ENCODE assay signal across 13 cellular contexts in the genomic region with DNA sequence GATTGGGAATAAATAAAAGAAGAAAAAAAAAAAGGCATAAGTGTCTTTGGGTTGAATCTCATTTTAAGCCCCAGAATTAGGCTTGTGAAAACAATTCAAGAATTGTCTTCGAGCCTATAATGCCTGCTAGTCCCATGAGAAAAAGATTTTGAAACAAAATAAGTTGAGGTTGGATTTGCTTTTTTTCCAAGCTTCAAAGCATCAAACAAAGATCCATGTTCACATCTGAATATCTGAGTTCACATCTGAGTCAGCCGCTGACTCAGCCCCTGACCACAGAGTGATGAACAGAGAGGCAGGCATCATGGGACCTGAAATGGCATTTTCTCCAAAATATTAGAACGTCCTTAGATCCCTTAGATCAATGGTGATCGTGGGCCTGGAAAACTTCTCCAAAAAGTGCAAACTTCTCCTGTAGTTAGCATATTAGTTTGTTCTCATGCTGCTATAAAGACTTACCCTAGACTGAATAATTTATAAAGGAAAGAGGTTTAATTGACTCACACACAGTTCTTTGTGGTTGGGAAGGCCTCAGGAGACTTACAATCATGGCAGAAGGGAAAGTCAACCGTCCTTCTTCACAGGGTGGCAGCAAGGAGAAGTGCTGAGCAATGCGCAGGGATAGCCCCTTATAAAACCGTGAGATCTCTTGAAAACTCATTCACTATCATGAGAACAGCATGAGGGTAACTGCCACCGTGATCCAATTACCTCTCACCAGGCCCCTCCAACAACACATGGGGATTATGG.
DNase-seq lines count a peak whose midpoint lies in the region; ATAC-seq and TF ChIP-seq lines count a peak whose summit lies in the region.
"Had no signal": no experiment of that assay in that cellular context is flagged by ENCODE, and none has a peak within 500 bp of the region (broad histone marks: within the 10 kb centered on the region; RNA-seq: fewer than 3 reads in every experiment).

No MANE protein-coding gene starts in this region.

- DNase-seq in EH (ENCODE audit: low read depth) (peak; percentile 90), LHCN-M2 (ENCODE audit: low read depth) (peak; percentile 96), mammary epithelial cell (peak; percentile 85), erythroblast (lab: John Stamatoyannopoulos, UW) (no peak)
- DNase-seq: activated effector memory CD4-positive, alpha-beta T cell treated with Interleukin-2 at 50 U/mL for 16 hours; dorsolateral prefrontal cortex; NCI-H2081 treated with DMSO at 0.1 percent for 48 hours; sigmoid colon; WERI-Rb-1 had no signal

- H3K4me3 ChIP-seq in mammary epithelial cell (replicated peaks in 1 of 3; ENCODE audit: insufficient read depth in 1 of 3, low read depth in 2 of 3, low read length in 3 of 3) (no peak overlapping the region), mesodermal cell (ENCODE audit: extremely low read depth, insufficient read depth, low read length, poor library complexity, severe bottlenecking) (no peak overlapping the region)
- H3K4me3 ChIP-seq: dorsolateral prefrontal cortex, sigmoid colon had no signal

- H3K36me3 ChIP-seq in mammary epithelial cell (ENCODE audit: insufficient read depth, low read length), result no peaks in the 10 kb centered on the region
- H3K36me3 ChIP-seq in mesodermal cell (ENCODE audit: control insufficient read depth, insufficient read depth, low read length), result no peaks in the 10 kb centered on the region
- H3K36me3 ChIP-seq: sigmoid colon, WERI-Rb-1 had no signal

- no peaks in the 10 kb centered on the region for H3K27me3 ChIP-seq in mammary epithelial cell (ENCODE audit: insufficient read depth, low read length)
- H3K27me3 ChIP-seq: sigmoid colon had no signal

- H3K9me3 ChIP-seq in mammary epithelial cell (replicated peaks; ENCODE audit: insufficient read depth, low read length), result no peaks in the 10 kb centered on the region
- no peaks in the 10 kb centered on the region for H3K9me3 ChIP-seq in mesodermal cell (ENCODE audit: control insufficient read depth, low read length)
- H3K9me3 ChIP-seq: sigmoid colon had no signal

- CTCF ChIA-PET in mammary epithelial cell (lab: Charles Lee; ENCODE audit: low non-redundant PET), result no interaction called here

- no peaks in the 10 kb centered on the region for H4K20me1 ChIP-seq in mammary epithelial cell (ENCODE audit: insufficient read depth, low read length)

- BruUV-seq in mammary epithelial cell (replicated peaks; lab: Mats Ljungman, UMichigan), result no TSS peak

- in situ Hi-C loops in mammary epithelial cell (cut with MboI; ENCODE audit: low sequenced_read_pairs in 2 of 2), result no loop called here

- no peak for ATAC-seq in GM21447 (IDR thresholded peaks at IDR 0.05; ENCODE audit: unreplicated experiment)
- ATAC-seq in HG02970 (IDR thresholded peaks at IDR 0.05; ENCODE audit: low FRiP score, unreplicated experiment), result no peak
- no peak for ATAC-seq in GM21737 (IDR thresholded peaks at IDR 0.05; ENCODE audit: unreplicated experiment)

- no peak for TF ChIP-seq POLR2A in erythroblast (IDR thresholded peaks at IDR 0.05; ENCODE audit: low read length)

- H3K4me2 ChIP-seq in mammary epithelial cell (ENCODE audit: insufficient read depth, low read depth, low read length), result no peak overlapping the region

- H3K27ac ChIP-seq in mammary epithelial cell (ENCODE audit: insufficient read depth, low read depth, low read length), result peak overlapping the region; percentile 39
- peak overlapping the region; percentile 51 for H3K27ac ChIP-seq in mesodermal cell (ENCODE audit: low read depth, low read length, severe bottlenecking)
- H3K27ac ChIP-seq: dorsolateral prefrontal cortex, sigmoid colon, WERI-Rb-1 had no signal

- dilution Hi-C loops in mammary epithelial cell (cut with HindIII; ENCODE audit: low sequenced_read_pairs), result no loop called here

- intact Hi-C loops in mammary epithelial cell (cut with micrococcal nuclease), result no loop called here

- no peaks in the 10 kb centered on the region for H3K79me2 ChIP-seq in mammary epithelial cell (ENCODE audit: insufficient read depth, low read length)

- no peak overlapping the region for H2AFZ ChIP-seq in mammary epithelial cell (ENCODE audit: low read depth, low read length)

- WGBS in mammary epithelial cell (ENCODE audit: low coverage, missing lambda C conversion rate), result 60% methylated on average over 8 of the region's 8 CpGs
- WGBS in mesodermal cell (ENCODE audit: insufficient coverage in 2 of 2), 2 experiments, result 87 to 93% methylated on average over 2 to 5 of the region's 8 CpGs

- TF ChIP-seq CTCF in mammary epithelial cell (conservative IDR thresholded peaks at IDR 0.05 in 1 of 2, IDR thresholded peaks at IDR 0.05 in 1 of 2; ENCODE audit: extremely low read depth in 1 of 2, insufficient read depth in 1 of 2, low read depth in 1 of 2, low read length in 2 of 2), result no peak

- H3K9ac ChIP-seq in mammary epithelial cell (ENCODE audit: insufficient read depth, low read length), result no peak overlapping the region

- H3K4me1 ChIP-seq in mammary epithelial cell (ENCODE audit: insufficient read depth, low read length) (peaks cover 10% of the 10 kb centered on the region), mesodermal cell (ENCODE audit: control insufficient read depth, insufficient read depth, low read length, poor library complexity, severe bottlenecking) (no peaks in the 10 kb centered on the region)
- H3K4me1 ChIP-seq: sigmoid colon had no signal

Comparison
In these comparisons a context has a peak if more than half of its experiments do, and no peak if none do; other contexts are left out.
1. DNase-seq: peak in EH (single experiment), LHCN-M2 (single experiment) and mammary epithelial cell (single experiment); none in erythroblast (0 of 2).